14 cellular contexts compared by ENCODE assay signal in genomic region chr6:145863988-145864616, GRCh38. TPM values are rescaled to one million over a fixed set of nuclear protein-coding genes. Genes with fewer than 3 reads are reported as not detected.
DNase-seq lines count a peak whose midpoint lies in the region; ATAC-seq and TF ChIP-seq lines count a peak whose summit lies in the region.
"Had no signal": no experiment of that assay in that cellular context is flagged by ENCODE, and none has a peak within 500 bp of the region (broad histone marks: within the 10 kb centered on the region; RNA-seq: fewer than 3 reads in every experiment).

No MANE protein-coding gene starts in this region.

- H3K36me3 ChIP-seq in ascending aorta, result no peaks in the 10 kb centered on the region

- no peak for TF ChIP-seq CTCF in GM10248 (IDR thresholded peaks at IDR 0.05; ENCODE audit: control extremely low read depth, extremely low read depth, low read depth, missing control alignments)
- TF ChIP-seq CTCF in GM20000 (IDR thresholded peaks at IDR 0.05; ENCODE audit: extremely low read depth, missing control alignments), result no peak
- TF ChIP-seq CTCF in ascending aorta (IDR thresholded peaks at IDR 0.05), result no peak

- peaks cover 0 to 8% of the 10 kb centered on the region in 2 donors for H3K9me3 ChIP-seq in ascending aorta

- peaks cover 26% of the 10 kb centered on the region for H3K4me1 Mint-ChIP-seq in activated T-cell treated with anti-CD3 and anti-CD28 coated beads, Interleukin-2, amount 50 U/mL, for 72 hours (ENCODE audit: low read depth)

- peak; percentile 15 for DNase-seq in GM10248 (ENCODE audit: extremely low spot score)
- peak; percentile 8 for DNase-seq in GM20000 (ENCODE audit: low spot score)
- DNase-seq in OCI-M1 (lab: John Stamatoyannopoulos, UW), result peak; percentile 63
- DNase-seq in ascending aorta (ENCODE audit: low spot score in 2 of 2), result no peak
- no peak for DNase-seq in activated T-cell treated with anti-CD3 and anti-CD28 coated beads, Interleukin-2, amount 50 U/mL, for 72 hours
- no peak for DNase-seq in stimulated activated CD4-positive, alpha-beta T cell treated with anti-CD3 and anti-CD28 coated beads, Interleukin-4, amount 100 ng/mL, for 1 hour
- DNase-seq in dedifferentiated amniotic fluid mesenchymal stem cell (ENCODE audit: extremely low spot score), result no peak
- DNase-seq: activated CD4-positive, CD25-positive, alpha-beta regulatory T cell; activated effector memory CD4-positive, alpha-beta T cell treated with Interleukin-2 at 50 U/mL for 16 hours; cortex of kidney; glutamatergic neuron; mesenchymal stem cell; PC-3 had no signal

- no peaks in the 10 kb centered on the region for H3K4me1 ChIP-seq in ascending aorta

- peaks cover 4 to 7% of the 10 kb centered on the region in 2 donors for H3K36me3 Mint-ChIP-seq in activated T-cell treated with anti-CD3 and anti-CD28 coated beads, Interleukin-2, amount 50 U/mL, for 72 hours (ENCODE audit: insufficient read depth in 2 of 2)

- no peak overlapping the region for H3K27ac Mint-ChIP-seq in activated T-cell treated with anti-CD3 and anti-CD28 coated beads, Interleukin-2, amount 50 U/mL, for 72 hours

- H3K27ac ChIP-seq in ascending aorta, result no peak overlapping the region

- POLR2A ChIA-PET in GM10248 (lab: Yijun Ruan, JAX), result no interaction called here

- peak; percentile 32 for ATAC-seq in HG03066 (IDR thresholded peaks at IDR 0.05; ENCODE audit: low read depth, unreplicated experiment)
- ATAC-seq in activated T-cell treated with anti-CD3 and anti-CD28 coated beads, Interleukin-2, amount 50 U/mL, for 72 hours (replicated peaks in 1 of 2), result no peak
- ATAC-seq: PC-3 had no signal

- no peaks in the 10 kb centered on the region for H3K27me3 ChIP-seq in ascending aorta

- no peak overlapping the region for H3K4me3 Mint-ChIP-seq in activated T-cell treated with anti-CD3 and anti-CD28 coated beads, Interleukin-2, amount 50 U/mL, for 72 hours

- CTCF ChIA-PET in GM10248 (lab: Yijun Ruan, JAX), result no interaction called here

- no peaks in the 10 kb centered on the region for H3K27me3 Mint-ChIP-seq in activated T-cell treated with anti-CD3 and anti-CD28 coated beads, Interleukin-2, amount 50 U/mL, for 72 hours (ENCODE audit: low read depth)

- H3K9me3 Mint-ChIP-seq in activated T-cell treated with anti-CD3 and anti-CD28 coated beads, Interleukin-2, amount 50 U/mL, for 72 hours, result no peaks in the 10 kb centered on the region

- H3K4me3 ChIP-seq in ascending aorta, result no peak overlapping the region

- intact Hi-C loops in ascending aorta (cut with DNase I), result no loop called here

RNA-seq across cellular contexts. Expression of gene FBXO30, which starts 49.5 kb away (rescaled TPM):
- total RNA-seq in ascending aorta, result 1.2 TPM
- total RNA-seq in activated T-cell treated with anti-CD3 and anti-CD28 coated beads, Interleukin-2, amount 50 U/mL, for 72 hours, result 1 to 10 TPM; 4.9 to 5.0 TPM

Comparison
In these comparisons a context has a peak if more than half of its experiments do, and no peak if none do; other contexts are left out.
1. DNase-seq: peak in GM10248 (single experiment), GM20000 (single experiment) and OCI-M1 (single experiment); none in ascending aorta (0 of 2), activated T-cell treated with anti-CD3 and anti-CD28 coated beads, Interleukin-2, amount 50 U/mL, for 72 hours (0 of 2), stimulated activated CD4-positive, alpha-beta T cell treated with anti-CD3 and anti-CD28 coated beads, Interleukin-4, amount 100 ng/mL, for 1 hour (single experiment) and dedifferentiated amniotic fluid mesenchymal stem cell (single experiment).